8 cellular contexts compared by ENCODE assay signal in genomic region chr6:82364087-82365010, GRCh38. TPM values are rescaled to one million over a fixed set of nuclear protein-coding genes. Genes with fewer than 3 reads are reported as not detected.
DNase-seq lines count a peak whose midpoint lies in the region; ATAC-seq and TF ChIP-seq lines count a peak whose summit lies in the region.

No MANE protein-coding gene starts in this region.

- ATAC-seq in GM19023 (IDR thresholded peaks at IDR 0.05; ENCODE audit: unreplicated experiment) (peak; percentile 29), IMR-90 (ENCODE audit: low read depth) (peak; percentile 74), aorta (ENCODE audit: low FRiP score) (peak; percentile 87)

- H3K18ac ChIP-seq in IMR-90 (ENCODE audit: low read depth, low read length): peak overlapping the region; percentile 62

- H3K4me1 ChIP-seq in BE2C (no peaks in the 10 kb centered on the region; the same call in 1 of the 2 replicates), IMR-90 (ENCODE audit: control insufficient read depth, insufficient read depth, low read length) (peaks cover 8% of the 10 kb centered on the region), esophagus muscularis mucosa (peaks cover 4 to 71% (median 49%) of the 10 kb centered on the region in 4 donors), muscle layer of colon (ENCODE audit: insufficient read depth, low read length) (peaks cover 12% of the 10 kb centered on the region), aorta (ENCODE audit: control insufficient read depth in 1 of 2, insufficient read depth in 2 of 2, low read length in 2 of 2) (peaks cover 0 to 2% of the 10 kb centered on the region in 2 donors)

- peak overlapping the region; percentile 95 for H3K23ac ChIP-seq in IMR-90 (ENCODE audit: low read depth, low read length)

- TF ChIP-seq EP300 in esophagus muscularis mucosa (IDR thresholded peaks at IDR 0.05): no peak

- peak overlapping the region; percentile 5 to 79 for H4K8ac ChIP-seq in IMR-90 (ENCODE audit: low read depth in 2 of 2, low read length in 2 of 2)

- no peaks in the 10 kb centered on the region for H3K36me3 ChIP-seq in BE2C
- H3K36me3 ChIP-seq in IMR-90 (ENCODE audit: control insufficient read depth, insufficient read depth, low read length): peaks cover 12% of the 10 kb centered on the region
- H3K36me3 ChIP-seq in esophagus muscularis mucosa: peaks cover 0 to 3% (median 0%) of the 10 kb centered on the region in 4 donors
- H3K36me3 ChIP-seq in muscle layer of colon (ENCODE audit: insufficient read depth, low read length): no peaks in the 10 kb centered on the region
- no peaks in the 10 kb centered on the region for H3K36me3 ChIP-seq in aorta (ENCODE audit: control insufficient read depth in 1 of 2, insufficient read depth in 2 of 2, low read length in 1 of 2)

- H3K9me3 ChIP-seq in BE2C (no peaks in the 10 kb centered on the region), IMR-90 (ENCODE audit: control insufficient read depth, insufficient read depth, low read length) (no peaks in the 10 kb centered on the region), esophagus muscularis mucosa (no peaks in the 10 kb centered on the region), muscle layer of colon (ENCODE audit: low read length) (no peaks in the 10 kb centered on the region), aorta (ENCODE audit: control insufficient read depth, low read length) (no peaks in the 10 kb centered on the region)

- dilution Hi-C loops in IMR-90 (cut with HindIII; ENCODE audit: low sequenced_read_pairs, unreplicated experiment): no loop called here

- peak overlapping the region; percentile 16; the same call in 1 of the 2 replicates for H2BK20ac ChIP-seq in IMR-90 (ENCODE audit: low read depth, low read length)

- peak overlapping the region; percentile 89 for H4K91ac ChIP-seq in IMR-90 (ENCODE audit: insufficient read depth, low read depth, low read length)

- TF ChIP-seq POLR2A in IMR-90 (IDR thresholded peaks at IDR 0.05; ENCODE audit: low read depth, low read length): peak; percentile 1
- no peak for TF ChIP-seq POLR2A in esophagus muscularis mucosa (IDR thresholded peaks at IDR 0.05; ENCODE audit: low read depth)

- no peak for TF ChIP-seq RAD21 in IMR-90 (IDR thresholded peaks at IDR 0.05; ENCODE audit: low read length)

- H4K5ac ChIP-seq in IMR-90 (ENCODE audit: low read depth, low read length): peak overlapping the region; percentile 31

- peak overlapping the region; percentile 97 for H3K9ac ChIP-seq in IMR-90 (ENCODE audit: low read depth, low read length)
- H3K9ac ChIP-seq in muscle layer of colon (ENCODE audit: low read length): no peak overlapping the region

- H2AFZ ChIP-seq in IMR-90 (replicated peaks; ENCODE audit: low read length, poor library complexity): peak overlapping the region; percentile 84

- WGBS in IMR-90 (ENCODE audit: extremely low coverage in 2 of 2, insufficient read length in 1 of 2), 2 experiments: 1% methylated on average over 30 of the region's 87 CpGs; no CpG with 5 or more reads in 1 of the 2 experiments
- WGBS in esophagus muscularis mucosa: under 1% methylated on average over 58 of the region's 87 CpGs
- 0 to 1% methylated on average over 67 to 87 of the region's 87 CpGs for WGBS in aorta, 2 donors

- peaks cover 0 to 27% of the 10 kb centered on the region in 2 experiments; a peak in 3 of 4 replicates for H3K79me1 ChIP-seq in IMR-90 (ENCODE audit: low read depth in 1 of 2, low read length in 2 of 2)

- in situ Hi-C loops in IMR-90 (cut with MboI; ENCODE audit: low sequenced_read_pairs): loop anchor here (25.0 kb wide), 1 partner anchor 698 kb away; the partner anchor contains the start of genes DOP1A and UBE3D

- no TSS peak for BruUV-seq in IMR-90 (replicated peaks; lab: Mats Ljungman, UMichigan)

- peak overlapping the region; percentile 98 for H3K27ac ChIP-seq in IMR-90 (ENCODE audit: insufficient read depth, low read length)
- H3K27ac ChIP-seq in esophagus muscularis mucosa (replicated peaks in 1 of 4): peak overlapping the region; percentile 91 to 97 (median 94)
- no peak overlapping the region for H3K27ac ChIP-seq in muscle layer of colon (ENCODE audit: low read depth, low read length)
- peak overlapping the region; percentile 8 to 38 for H3K27ac ChIP-seq in aorta (ENCODE audit: low read depth in 1 of 2, low read length in 2 of 2)

- H3K14ac ChIP-seq in IMR-90 (replicated peaks; ENCODE audit: low read depth, low read length): peak overlapping the region; percentile 95

- H2AK5ac ChIP-seq in IMR-90 (ENCODE audit: low read depth, low read length): peak overlapping the region; percentile 29

- H3K56ac ChIP-seq in IMR-90 (ENCODE audit: extremely low read depth, insufficient read depth, low read length): peak overlapping the region; percentile 88

- H2AK9ac ChIP-seq in IMR-90 (replicated peaks; ENCODE audit: low read depth, low read length, poor library complexity): peak overlapping the region; percentile 94

- H3K4me2 ChIP-seq in IMR-90 (ENCODE audit: low read depth, low read length): peak overlapping the region; percentile 82

- peak overlapping the region; percentile 85 for H2BK5ac ChIP-seq in IMR-90 (ENCODE audit: low read depth, low read length, poor library complexity, severe bottlenecking)

- H3K27me3 ChIP-seq in BE2C: peaks cover 42% of the 10 kb centered on the region
- H3K27me3 ChIP-seq in IMR-90 (ENCODE audit: control insufficient read depth, insufficient read depth, low read length): no peaks in the 10 kb centered on the region
- no peaks in the 10 kb centered on the region for H3K27me3 ChIP-seq in esophagus muscularis mucosa
- H3K27me3 ChIP-seq in muscle layer of colon (ENCODE audit: control insufficient read depth in 1 of 2, insufficient read depth in 2 of 2, low read length in 2 of 2): peaks cover 11 to 37% of the 10 kb centered on the region in 2 donors
- H3K27me3 ChIP-seq in aorta (ENCODE audit: control insufficient read depth in 1 of 2, insufficient read depth in 2 of 2, low read length in 1 of 2): no peaks in the 10 kb centered on the region

- CTCF ChIA-PET in IMR-90 (lab: Yijun Ruan, JAX): interaction anchor here (0.6 to 1.2 kb wide), 2 partner anchors 148 to 701 kb away, joined by 4 read pairs; partner anchors contain the start of gene UBE3D

- peak overlapping the region; percentile 64 for H3K4me3 ChIP-seq in BE2C (ENCODE audit: low read depth, low read length)
- H3K4me3 ChIP-seq in IMR-90 (ENCODE audit: insufficient read depth, low read depth, low read length): peak overlapping the region; percentile 68
- peak overlapping the region; percentile 71 to 88 (median 76) for H3K4me3 ChIP-seq in esophagus muscularis mucosa
- peak overlapping the region; percentile 72 to 84 for H3K4me3 ChIP-seq in muscle layer of colon (ENCODE audit: low read depth in 1 of 2, low read length in 2 of 2)
- peak overlapping the region; percentile 85 to 95 for H3K4me3 ChIP-seq in aorta (ENCODE audit: low read length in 2 of 2)

- H4K20me1 ChIP-seq in IMR-90 (ENCODE audit: insufficient read depth, low read length): peaks cover 18% of the 10 kb centered on the region

- TF ChIP-seq CTCF in BE2C (IDR thresholded peaks at IDR 0.05; ENCODE audit: low read depth, low read length) (no peak), IMR-90 (conservative IDR thresholded peaks at IDR 0.05; ENCODE audit: low read depth, low read length) (no peak), esophagus muscularis mucosa (IDR thresholded peaks at IDR 0.05) (no peak)

- H3K9me1 ChIP-seq in IMR-90 (ENCODE audit: insufficient read depth, low read length): peaks cover 9% of the 10 kb centered on the region

- H3K4ac ChIP-seq in IMR-90 (ENCODE audit: low read depth, low read length): peak overlapping the region; percentile 62

- intact Hi-C loops in IMR-90 (cut with micrococcal nuclease) (loop anchor here (1.0 to 10.0 kb wide), 3 partner anchors 92 to 1150 kb away; partner anchors contain the start of gene PRSS35), esophagus muscularis mucosa (cut with DNase I) (loop anchor here (10.0 kb wide), 1 partner anchor 690 kb away; no protein-coding TSS in a partner anchor), aorta (cut with DNase I) (loop anchor here in 1 of 2 donors (5.0 to 10.0 kb wide), 2 partner anchors 53 to 120 kb away; partner anchors contain the start of gene IBTK)

- peak overlapping the region; percentile 26; the same call in 1 of the 3 replicates for H2BK15ac ChIP-seq in IMR-90 (ENCODE audit: low read depth, low read length)

- H2BK120ac ChIP-seq in IMR-90 (ENCODE audit: low read depth, low read length): peak overlapping the region; percentile 94

- POLR2A ChIA-PET in IMR-90 (lab: Charles Lee; ENCODE audit: unreplicated experiment): interaction anchor here (0.6 kb wide), 1 partner anchor 1017 kb away, joined by 3 read pairs; no protein-coding TSS in a partner anchor

- DNase-seq in BE2C (peak; percentile 56), IMR-90 (peak; percentile 60), UCSD-AML1 (lab: John Stamatoyannopoulos, UW; ENCODE audit: unreplicated experiment) (peak; percentile 23), esophagus muscularis mucosa (ENCODE audit: extremely low spot score) (no peak), aorta (peak; percentile 70 to 90), Ammon's horn (ENCODE audit: low spot score) (no peak)

TF ChIP-seq in IMR-90, 13 proteins besides CTCF, POLR2A, EP300 and RAD21 (continues in another document):
- TF ChIP-seq CEBPB (IDR thresholded peaks at IDR 0.05; ENCODE audit: low read depth, low read length) (no peak), ELK1 (IDR thresholded peaks at IDR 0.05; ENCODE audit: borderline replicate concordance, low read depth, low read length) (no peak), MXI1 (IDR thresholded peaks at IDR 0.05; ENCODE audit: borderline replicate concordance, low read depth, low read length) (no peak), SMC3 (IDR thresholded peaks at IDR 0.05; ENCODE audit: low read depth, low read length) (no peak), RFX5 (IDR thresholded peaks at IDR 0.05; ENCODE audit: low read depth, low read length) (no peak), MAFK (IDR thresholded peaks at IDR 0.05; ENCODE audit: low read depth, low read length) (no peak), NFE2L2 (IDR thresholded peaks at IDR 0.05; ENCODE audit: low read depth, low read length) (no peak)

RNA-seq across cellular contexts. Expression of gene TPBG, which starts 0.7 kb away (rescaled TPM):
- polyA plus RNA-seq in BE2C (2012; ENCODE audit: insufficient read depth, insufficient read length, low read depth): 0.20 TPM
- total RNA-seq in IMR-90 (2012; rRNA removed) (19.7 and 20.0 TPM in 2 replicates), esophagus muscularis mucosa (100 to 1,000 TPM; 111 to 181 (median 118) TPM), aorta (10 to 100 TPM; 20.1 to 27.6 TPM)
- polyA plus RNA-seq in IMR-90 (2012; rRNA removed) (71.7 and 75.6 TPM in 2 replicates), aorta (10 to 100 TPM in 1 of 2 donors, 1 to 10 TPM in 1; 3.4 to 30.0 TPM)
- 33.6 and 78.1 TPM in 2 replicates for polyA plus RNA-seq in IMR-90 (2012; cell fraction: cytosol; rRNA removed)
- polyA plus RNA-seq in IMR-90 (2012; cell fraction: nucleus; rRNA removed; ENCODE audit: low replicate concordance): 167 and 172 TPM in 2 replicates

Comparison
In these comparisons a context has a peak if more than half of its experiments do, and no peak if none do; other contexts are left out.
1. DNase-seq: peak in BE2C (single experiment), IMR-90 (single experiment), UCSD-AML1 (single experiment) and aorta (2 of 2); none in esophagus muscularis mucosa (single experiment) and Ammon's horn (single experiment).
2. ATAC-seq: peak in every context shown above with its lines; median percentile 87 in aorta; 74 in IMR-90; 29 in GM19023.
3. Peak in every context shown above with its lines, with median percentiles within 50 percentile points of each other: H3K4me3 ChIP-seq.